15 cellular contexts compared by ENCODE assay signal in the genomic region with DNA sequence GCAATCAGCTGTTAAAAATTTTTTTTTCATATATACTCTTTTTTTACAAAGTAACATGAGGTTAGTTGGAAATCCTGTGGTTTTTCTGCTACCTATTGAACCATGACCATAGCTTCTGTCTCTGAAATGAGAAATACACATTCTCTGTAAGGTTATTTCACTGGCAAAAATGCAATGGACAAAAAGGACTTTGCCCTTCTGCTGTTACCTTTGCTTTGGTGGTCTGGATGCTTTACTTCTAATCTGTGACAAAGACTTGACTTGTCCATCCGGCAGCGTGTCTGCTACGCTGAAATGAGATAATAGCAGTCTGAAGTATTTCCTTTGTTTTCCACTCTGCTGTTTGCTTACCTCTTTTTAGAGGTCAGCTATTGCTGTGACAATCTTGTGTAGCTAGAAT.
DNase-seq lines count a peak whose midpoint lies in the region; ATAC-seq, FAIRE-seq and TF ChIP-seq lines count a peak whose summit lies in the region.
"Had no signal": no experiment of that assay in that cellular context is flagged by ENCODE, and none has a peak within 500 bp of the region (broad histone marks: within the 10 kb centered on the region; RNA-seq: fewer than 3 reads in every experiment).

No MANE protein-coding gene starts in this region.

- no peaks in the 10 kb centered on the region for H3K27me3 Mint-ChIP-seq in endodermal cell (ENCODE audit: insufficient read depth)
- H3K27me3 Mint-ChIP-seq: activated CD4-positive, alpha-beta memory T cell treated with anti-CD3 and anti-CD28 coated beads, Interleukin-2, amount 10 ng/mL, durations not matched to agents 7 days and 5 days had no signal

- CTCF ChIA-PET in HepG2 (lab: Yijun Ruan, JAX; ENCODE audit: low intra/inter-chr PET ratio, low total read pairs), result no interaction called here

- 4% methylated on average over 3 of the region's 3 CpGs for WGBS in HepG2 (ENCODE audit: low lambda C conversion rate)
- 7% methylated on average over 3 of the region's 3 CpGs for WGBS in right lobe of liver (ENCODE audit: insufficient coverage, low coverage, low lambda C conversion rate, missing lambda C conversion rate)
- 59 to 79% methylated on average over 3 of the region's 3 CpGs for WGBS in endodermal cell (ENCODE audit: insufficient coverage in 1 of 2, insufficient read length in 1 of 2), 2 experiments

- no peak for TF ChIP-seq RAD21 in HepG2 (CRISPR knock-in tag; IDR thresholded peaks at IDR 0.05)

- H3K9ac ChIP-seq in HepG2 (ENCODE audit: insufficient read depth, low read depth, low read length) (no peak overlapping the region), OCI-LY3 (ENCODE audit: low read length) (no peak overlapping the region), endodermal cell (ENCODE audit: extremely low read depth, low read length, poor library complexity, severe bottlenecking) (no peak overlapping the region)

- H4K20me1 ChIP-seq in HepG2 (ENCODE audit: insufficient read depth, low read length), result no peaks in the 10 kb centered on the region
- H4K20me1 ChIP-seq in OCI-LY3 (ENCODE audit: insufficient read depth, low read length), result no peaks in the 10 kb centered on the region

- H3K4me1 ChIP-seq in HepG2 (ENCODE audit: insufficient read depth, low read length) (no peaks in the 10 kb centered on the region), right lobe of liver (no peaks in the 10 kb centered on the region), OCI-LY3 (ENCODE audit: low read length) (peaks cover 12% of the 10 kb centered on the region), endodermal cell (ENCODE audit: control insufficient read depth, insufficient read depth, low read length) (no peaks in the 10 kb centered on the region)
- H3K4me1 ChIP-seq: heart right ventricle, upper lobe of left lung had no signal

- intact Hi-C loops in HepG2 (cut with micrococcal nuclease; ENCODE audit: unreplicated experiment) (no loop called here), right lobe of liver (cut with DNase I) (no loop called here)

- H3K27me3 ChIP-seq in HepG2 (ENCODE audit: control insufficient read depth in 1 of 2, insufficient read depth in 2 of 2, low read length in 2 of 2) (no peaks in the 10 kb centered on the region), right lobe of liver (no peaks in the 10 kb centered on the region), OCI-LY3 (ENCODE audit: low read depth, low read length) (no peaks in the 10 kb centered on the region), endodermal cell (ENCODE audit: control insufficient read depth, insufficient read depth, low read length, poor library complexity, severe bottlenecking) (no peaks in the 10 kb centered on the region)
- H3K27me3 ChIP-seq: heart right ventricle, neutrophil, upper lobe of left lung had no signal

- no peaks in the 10 kb centered on the region for H3K36me3 ChIP-seq in HepG2 (replicated peaks in 1 of 2; ENCODE audit: control insufficient read depth in 1 of 2, insufficient read depth in 2 of 2, low read length in 2 of 2)
- H3K36me3 ChIP-seq in right lobe of liver, result no peaks in the 10 kb centered on the region
- no peaks in the 10 kb centered on the region for H3K36me3 ChIP-seq in OCI-LY3 (replicated peaks; ENCODE audit: low read depth, low read length)
- no peaks in the 10 kb centered on the region for H3K36me3 ChIP-seq in endodermal cell (ENCODE audit: control insufficient read depth, insufficient read depth, low read length)
- H3K36me3 ChIP-seq: heart right ventricle, neutrophil, upper lobe of left lung had no signal

- DNase-seq in HepG2 (ENCODE audit: low spot score) (peak; percentile 39), right lobe of liver (no peak), endodermal cell (no peak)
- DNase-seq: activated CD4-positive, alpha-beta memory T cell treated with anti-CD3 and anti-CD28 coated beads, Interleukin-2, amount 10 ng/mL, durations not matched to agents 7 days and 5 days; activated effector memory CD4-positive, alpha-beta T cell treated with anti-CD3 and anti-CD28 coated beads, Interleukin-2, amount 50 U/mL, for 16 hours; heart right ventricle; upper lobe of left lung had no signal

- H3K4me2 ChIP-seq in HepG2 (ENCODE audit: low read depth, low read length) (no peak overlapping the region), OCI-LY3 (ENCODE audit: low read length) (peak overlapping the region; percentile 12; the same call in 1 of the 2 replicates)

- BruUV-seq in HepG2 (replicated peaks; lab: Mats Ljungman, UMichigan), result no TSS peak

- H3K4me3 ChIP-seq in HepG2 (replicated peaks in 1 of 3; ENCODE audit: insufficient read depth in 1 of 3, low read depth in 2 of 3, low read length in 3 of 3), result no peak overlapping the region
- H3K4me3 ChIP-seq in right lobe of liver, result no peak overlapping the region
- H3K4me3 ChIP-seq in OCI-LY3 (ENCODE audit: low read length), result no peak overlapping the region
- no peak overlapping the region for H3K4me3 ChIP-seq in endodermal cell (ENCODE audit: low read length)
- H3K4me3 ChIP-seq: heart right ventricle, upper lobe of left lung had no signal

- H2AFZ ChIP-seq in HepG2 (ENCODE audit: low read length) (no peak overlapping the region), OCI-LY3 (ENCODE audit: low read depth, low read length) (no peak overlapping the region)

- H3K4me1 Mint-ChIP-seq in endodermal cell, result no peaks in the 10 kb centered on the region
- H3K4me1 Mint-ChIP-seq: activated CD4-positive, alpha-beta memory T cell treated with anti-CD3 and anti-CD28 coated beads, Interleukin-2, amount 10 ng/mL, durations not matched to agents 7 days and 5 days had no signal

- no peak for TF ChIP-seq EP300 in HepG2 (IDR thresholded peaks at IDR 0.05; ENCODE audit: low read depth in 2 of 2, low read length in 2 of 2)
- TF ChIP-seq EP300 in HepG2 (CRISPR knock-in tag; IDR thresholded peaks at IDR 0.05; ENCODE audit: borderline replicate concordance), result no peak

- no peak; the same call in 2 of the 3 replicates for ATAC-seq in HepG2
- no peak for ATAC-seq in right lobe of liver
- no peak for ATAC-seq in HG03280 (IDR thresholded peaks at IDR 0.05; ENCODE audit: unreplicated experiment)
- ATAC-seq in GM18858 (IDR thresholded peaks at IDR 0.05; ENCODE audit: unreplicated experiment), result no peak
- no peak for ATAC-seq in HG03159 (IDR thresholded peaks at IDR 0.05; ENCODE audit: unreplicated experiment)
- ATAC-seq in GM19467 (IDR thresholded peaks at IDR 0.05; ENCODE audit: unreplicated experiment), result no peak
- ATAC-seq: heart right ventricle had no signal

- H3K9me3 ChIP-seq in HepG2 (ENCODE audit: low read length) (no peaks in the 10 kb centered on the region), right lobe of liver (no peaks in the 10 kb centered on the region), OCI-LY3 (ENCODE audit: insufficient read depth, low read length) (no peaks in the 10 kb centered on the region), endodermal cell (ENCODE audit: control insufficient read depth, low read length) (no peaks in the 10 kb centered on the region)
- H3K9me3 ChIP-seq: neutrophil, upper lobe of left lung had no signal

- H3K79me2 ChIP-seq in HepG2 (ENCODE audit: insufficient read depth, low read length) (no peaks in the 10 kb centered on the region), OCI-LY3 (ENCODE audit: low read length) (no peaks in the 10 kb centered on the region)

- FAIRE-seq in HepG2 (lab: Jason Lieb, UNC), result no peak
- FAIRE-seq: endothelial cell of umbilical vein had no signal

- no peaks in the 10 kb centered on the region for H3K36me3 Mint-ChIP-seq in endodermal cell (ENCODE audit: low read depth)

- H3K27ac ChIP-seq in HepG2 (ENCODE audit: extremely low read length, insufficient read depth, low read length), result no peak overlapping the region
- no peak overlapping the region for H3K27ac ChIP-seq in right lobe of liver
- no peak overlapping the region for H3K27ac ChIP-seq in OCI-LY3 (ENCODE audit: low read length)
- no peak overlapping the region for H3K27ac ChIP-seq in endodermal cell (ENCODE audit: low read depth, low read length)
- H3K27ac ChIP-seq: heart right ventricle, neutrophil, upper lobe of left lung had no signal

- H3K9me3 Mint-ChIP-seq in endodermal cell, result peaks cover 6% of the 10 kb centered on the region
- H3K9me3 Mint-ChIP-seq: T-helper 1 cell treated with Interleukin-12 subunit alpha and Interleukin-12 subunit beta and Interleukin-4 antibody, amounts not matched to agents 30 μg/mL and 1 μg/mL, for 36 hours had no signal

- POLR2A ChIA-PET in HepG2 (lab: Yijun Ruan, JAX), result no interaction called here

- in situ Hi-C loops in HepG2 (cut with HindIII; ENCODE audit: extremely low pct_ligation_motif_present, low pct_unique_long_range_greater_than_20kb), result no loop called here

- no peak overlapping the region for H3K4me3 Mint-ChIP-seq in endodermal cell
- H3K4me3 Mint-ChIP-seq: activated CD4-positive, alpha-beta memory T cell treated with anti-CD3 and anti-CD28 coated beads, Interleukin-2, amount 10 ng/mL, durations not matched to agents 7 days and 5 days; T-helper 1 cell treated with Interleukin-12 subunit alpha and Interleukin-12 subunit beta and Interleukin-4 antibody, amounts not matched to agents 30 μg/mL and 1 μg/mL, for 36 hours had no signal

- TF ChIP-seq CTCF in HepG2 (CRISPR knock-in tag; IDR thresholded peaks at IDR 0.05) (no peak), right lobe of liver (IDR thresholded peaks at IDR 0.05) (no peak), OCI-LY3 (IDR thresholded peaks at IDR 0.05; ENCODE audit: low read depth, low read length) (no peak), endodermal cell (conservative IDR thresholded peaks at IDR 0.05) (no peak)

- TF ChIP-seq POLR2A in HepG2 (IDR thresholded peaks at IDR 0.05; ENCODE audit: insufficient read depth in 1 of 2, low read depth in 2 of 2, low read length in 2 of 2) (no peak), right lobe of liver (IDR thresholded peaks at IDR 0.05) (no peak)

- peak overlapping the region; percentile 68 for H3K27ac Mint-ChIP-seq in endodermal cell
- H3K27ac Mint-ChIP-seq: activated CD4-positive, alpha-beta memory T cell treated with anti-CD3 and anti-CD28 coated beads, Interleukin-2, amount 10 ng/mL, durations not matched to agents 7 days and 5 days; T-helper 1 cell treated with Interleukin-12 subunit alpha and Interleukin-12 subunit beta and Interleukin-4 antibody, amounts not matched to agents 30 μg/mL and 1 μg/mL, for 36 hours had no signal

TF ChIP-seq in HepG2, 621 proteins besides CTCF, POLR2A, EP300 and RAD21 (continues in another document):
- TF ChIP-seq ZNF383 (CRISPR knock-in tag; IDR thresholded peaks at IDR 0.05; ENCODE audit: borderline replicate concordance) (no peak), ZNF543 (CRISPR knock-in tag; IDR thresholded peaks at IDR 0.05) (no peak), GATAD1 (CRISPR knock-in tag; IDR thresholded peaks at IDR 0.05) (no peak), ZBTB1 (CRISPR knock-in tag; IDR thresholded peaks at IDR 0.05; ENCODE audit: borderline replicate concordance) (no peak)
